7 cellular contexts compared by ENCODE assay signal in the genomic region with DNA sequence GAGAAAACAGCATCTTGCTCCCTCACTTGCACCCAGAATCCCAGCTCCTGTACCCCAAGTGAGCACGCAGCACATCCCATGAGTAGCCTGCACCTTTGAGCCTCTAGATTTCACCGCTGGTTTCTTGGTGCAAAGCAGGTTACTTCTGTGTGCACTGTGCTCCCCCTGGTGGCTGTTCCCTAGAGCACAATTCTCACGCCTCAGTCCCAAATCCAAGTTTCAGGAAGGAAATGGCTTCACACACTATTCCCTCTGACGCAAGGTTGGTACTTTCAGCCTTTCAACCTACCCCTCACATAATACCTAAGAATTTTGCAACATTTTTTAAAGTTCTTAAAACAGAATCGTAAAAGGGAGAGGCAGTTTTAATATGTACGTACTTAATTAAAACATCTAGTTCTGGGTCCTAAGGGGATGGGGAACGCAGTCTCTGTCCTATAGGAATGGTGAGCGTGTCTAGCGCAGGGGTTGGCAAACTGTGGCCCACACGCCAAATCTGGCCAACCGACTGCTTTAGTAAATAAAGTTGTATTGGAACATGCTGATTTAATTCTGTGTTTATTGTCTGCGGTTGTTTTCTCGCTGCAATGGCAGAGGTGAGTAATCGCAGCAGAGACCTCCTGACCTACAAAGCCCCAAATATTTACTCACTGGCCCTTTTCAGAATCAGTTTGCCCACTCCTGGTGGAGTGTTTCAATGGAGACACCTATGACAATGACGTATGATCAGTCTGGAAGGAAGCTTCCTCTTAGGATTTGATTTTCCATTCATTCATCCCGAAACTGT. TPM values are rescaled to one million over a fixed set of nuclear protein-coding genes. Genes with fewer than 3 reads are reported as not detected.
DNase-seq lines count a peak whose midpoint lies in the region; ATAC-seq and TF ChIP-seq lines count a peak whose summit lies in the region.

No MANE protein-coding gene starts in this region.

- peaks cover 5% of the 10 kb centered on the region for H3K27me3 Mint-ChIP-seq in neural progenitor cell (ENCODE audit: insufficient read depth, low read depth)
- peaks cover 0 to 33% of the 10 kb centered on the region in 2 donors for H3K27me3 Mint-ChIP-seq in effector memory CD8-positive, alpha-beta T cell

- H3K27ac Mint-ChIP-seq in neural progenitor cell = no peak overlapping the region
- no peak overlapping the region for H3K27ac Mint-ChIP-seq in effector memory CD8-positive, alpha-beta T cell

- no peaks in the 10 kb centered on the region for H3K9me3 Mint-ChIP-seq in neural progenitor cell
- H3K9me3 Mint-ChIP-seq in effector memory CD8-positive, alpha-beta T cell = no peaks in the 10 kb centered on the region

- H3K36me3 ChIP-seq in Panc1 (ENCODE audit: control insufficient read depth, insufficient read depth, low read length) (no peaks in the 10 kb centered on the region), esophagus squamous epithelium (no peaks in the 10 kb centered on the region), neural progenitor cell (no peaks in the 10 kb centered on the region)

- H3K27ac ChIP-seq in Panc1 (ENCODE audit: low read length) (no peak overlapping the region), esophagus squamous epithelium (no peak overlapping the region), neural progenitor cell (no peak overlapping the region)

- intact Hi-C loops in Panc1 (cut with micrococcal nuclease; ENCODE audit: unreplicated experiment) (no loop called here), esophagus squamous epithelium (cut with DNase I) (no loop called here)

- ATAC-seq in Panc1 = peak; percentile 83
- ATAC-seq in effector memory CD8-positive, alpha-beta T cell (replicated peaks) = no peak
- ATAC-seq in HG03457 (IDR thresholded peaks at IDR 0.05; ENCODE audit: unreplicated experiment) = no peak

- H3K4me1 ChIP-seq in Panc1 (ENCODE audit: control insufficient read depth, insufficient read depth, low read length) (0 out of 2 replicates have a peak, but pooled peaks cover under 1% of the 10 kb centered on the region), esophagus squamous epithelium (peaks cover 0 to 4% (median 0%) of the 10 kb centered on the region in 3 donors), neural progenitor cell (no peaks in the 10 kb centered on the region)

- no peaks in the 10 kb centered on the region for H4K20me1 ChIP-seq in neural progenitor cell (ENCODE audit: low read depth)

- CTCF ChIA-PET in Panc1 (lab: Charles Lee) = interaction anchor here (0.6 to 0.7 kb wide), 2 partner anchors 32 to 334 kb away, joined by 3 read pairs; a partner anchor contains a TSS

- no peaks in the 10 kb centered on the region for H3F3A ChIP-seq in neural progenitor cell (ENCODE audit: low read depth)

- no peak overlapping the region for H3K4me3 ChIP-seq in Panc1 (ENCODE audit: low read depth in 2 of 2, low read length in 2 of 2)
- H3K4me3 ChIP-seq in esophagus squamous epithelium = no peak overlapping the region
- H3K4me3 ChIP-seq in neural progenitor cell = no peak overlapping the region

- no peaks in the 10 kb centered on the region for H3K4me1 Mint-ChIP-seq in neural progenitor cell
- H3K4me1 Mint-ChIP-seq in effector memory CD8-positive, alpha-beta T cell (ENCODE audit: low read depth in 2 of 2) = peaks cover 0 to 3% of the 10 kb centered on the region in 2 donors

- H3K9me3 ChIP-seq in Panc1 (ENCODE audit: control insufficient read depth, insufficient read depth, low read depth, low read length) (no peaks in the 10 kb centered on the region), esophagus squamous epithelium (no peaks in the 10 kb centered on the region), neural progenitor cell (ENCODE audit: low read depth) (no peaks in the 10 kb centered on the region)

- H3K27me3 ChIP-seq in Panc1 (ENCODE audit: control insufficient read depth, insufficient read depth, low read length) = peaks cover 2% of the 10 kb centered on the region; the same call in 1 of the 2 replicates
- peaks cover 0 to 41% (median 0%) of the 10 kb centered on the region in 4 donors for H3K27me3 ChIP-seq in esophagus squamous epithelium
- no peaks in the 10 kb centered on the region for H3K27me3 ChIP-seq in neural progenitor cell

- POLR2A ChIA-PET in Panc1 (lab: Charles Lee) = no interaction called here

- H3K36me3 Mint-ChIP-seq in neural progenitor cell = no peaks in the 10 kb centered on the region
- no peaks in the 10 kb centered on the region for H3K36me3 Mint-ChIP-seq in effector memory CD8-positive, alpha-beta T cell (ENCODE audit: insufficient read depth)

- no peak overlapping the region for H3K9ac ChIP-seq in neural progenitor cell

- BruUV-seq in Panc1 (replicated peaks; lab: Mats Ljungman, UMichigan) = no TSS peak

- no peaks in the 10 kb centered on the region for H3K79me2 ChIP-seq in neural progenitor cell (ENCODE audit: low read depth)

- TF ChIP-seq POLR2A in esophagus squamous epithelium (IDR thresholded peaks at IDR 0.05) = no peak

- TF ChIP-seq CTCF in Panc1 (IDR thresholded peaks at IDR 0.05) = peak; percentile 93
- TF ChIP-seq CTCF in esophagus squamous epithelium (IDR thresholded peaks at IDR 0.05) = peak; percentile 37 to 72 (median 62)
- TF ChIP-seq CTCF in neural progenitor cell (IDR thresholded peaks at IDR 0.05) = peak; percentile 82

- no peak overlapping the region for H3K4me2 ChIP-seq in neural progenitor cell

- in situ Hi-C loops in Panc1 (cut with HindIII; ENCODE audit: low pct_unique_long_range_greater_than_20kb, low sequenced_read_pairs) = no loop called here

- no peak overlapping the region for H3K4me3 Mint-ChIP-seq in neural progenitor cell
- no peak overlapping the region for H3K4me3 Mint-ChIP-seq in effector memory CD8-positive, alpha-beta T cell

- 58 to 62% methylated on average over 15 to 16 of the region's 16 CpGs for WGBS in esophagus squamous epithelium, 2 donors

- DNase-seq in ELF-1 (ENCODE audit: low read depth, low spot score) (peak; percentile 71), HuH-7 (ENCODE audit: low spot score) (peak; percentile 88), Panc1 (ENCODE audit: low read depth, low spot score) (peak; percentile 45), esophagus squamous epithelium (lab: John Stamatoyannopoulos, UW) (no peak), neural progenitor cell (ENCODE audit: low spot score) (peak; percentile 79)
- DNase-seq in effector memory CD8-positive, alpha-beta T cell = no peak

- H2AFZ ChIP-seq in neural progenitor cell (replicated peaks) = no peak overlapping the region

RNA-seq across cellular contexts. Expression of a gene that starts 27.5 kb away (rescaled TPM):
- total RNA-seq in Panc1 (2021; ENCODE audit: unreplicated experiment) (356 TPM), esophagus squamous epithelium (10 to 100 TPM; 22.5 to 86.1 (median 36.5) TPM), neural progenitor cell (ENCODE audit: low replicate concordance) (36.7 and 69.8 TPM in 2 replicates)
- polyA plus RNA-seq in Panc1 (2012; ENCODE audit: insufficient read length) = 397 TPM

RNA-seq across cellular contexts. Expression of a gene that starts 32.4 kb away (rescaled TPM):
- total RNA-seq in Panc1 (2021; ENCODE audit: unreplicated experiment) = 76.1 TPM
- 69.6 TPM for polyA plus RNA-seq in Panc1 (2012; ENCODE audit: insufficient read length)
- 10 to 100 TPM; 62.0 to 81.3 (median 71.7) TPM for total RNA-seq in esophagus squamous epithelium
- total RNA-seq in neural progenitor cell (ENCODE audit: low replicate concordance) = 25.0 and 40.0 TPM in 2 replicates

Comparison
In these comparisons a context has a peak if more than half of its experiments do, and no peak if none do; other contexts are left out.
1. DNase-seq: peak in ELF-1 (single experiment), HuH-7 (single experiment), Panc1 (single experiment) and neural progenitor cell (single experiment); none in esophagus squamous epithelium (single experiment) and effector memory CD8-positive, alpha-beta T cell (0 of 3).
2. Peak in every context shown above with its lines, with median percentiles within 50 percentile points of each other: CTCF ChIP-seq.